Comparison of ENCODE assay signal across 16 cellular contexts in genomic region chr5:146047396-146047795, GRCh38. TPM values are rescaled to one million over a fixed set of nuclear protein-coding genes. Genes with fewer than 3 reads are reported as not detected.
DNase-seq lines count a peak whose midpoint lies in the region; ATAC-seq and TF ChIP-seq lines count a peak whose summit lies in the region.
"Had no signal": no experiment of that assay in that cellular context is flagged by ENCODE, and none has a peak within 500 bp of the region (broad histone marks: within the 10 kb centered on the region; RNA-seq: fewer than 3 reads in every experiment).

No MANE protein-coding gene starts in this region.

- H4K91ac ChIP-seq in IMR-90 (ENCODE audit: insufficient read depth, low read depth, low read length): no peak overlapping the region; the same call in 1 of the 2 replicates

- TF ChIP-seq CTCF in IMR-90 (conservative IDR thresholded peaks at IDR 0.05; ENCODE audit: low read depth, low read length) (no peak), kidney epithelial cell (IDR thresholded peaks at IDR 0.05; ENCODE audit: insufficient read depth, low read length, poor library complexity, severe bottlenecking) (no peak), thyroid gland (IDR thresholded peaks at IDR 0.05) (no peak)

- no peak overlapping the region for H3K4me2 ChIP-seq in IMR-90 (ENCODE audit: low read depth, low read length)

- H3K23ac ChIP-seq in IMR-90 (ENCODE audit: low read depth, low read length): no peak overlapping the region

- no peaks in the 10 kb centered on the region for H3K9me3 ChIP-seq in IMR-90 (ENCODE audit: control insufficient read depth, insufficient read depth, low read length)
- H3K9me3 ChIP-seq in thyroid gland: no peaks in the 10 kb centered on the region

- no peak overlapping the region for H2BK5ac ChIP-seq in IMR-90 (ENCODE audit: low read depth, low read length, poor library complexity, severe bottlenecking)

- CTCF ChIA-PET in IMR-90 (lab: Yijun Ruan, JAX): interaction anchor here (1.2 kb wide), 1 partner anchor 66 kb away, joined by 4 read pairs; no protein-coding TSS in a partner anchor
- CTCF ChIA-PET in HEK293T (lab: Yijun Ruan, JAX): interaction anchor here (0.6 to 1.1 kb wide), 3 partner anchors 135 to 554 kb away, joined by 5 read pairs; partner anchors contain the start of gene LARS1

- H3K36me3 ChIP-seq in IMR-90 (ENCODE audit: control insufficient read depth, insufficient read depth, low read length): no peaks in the 10 kb centered on the region
- H3K36me3 ChIP-seq in kidney epithelial cell (ENCODE audit: control insufficient read depth, insufficient read depth, low read length): no peaks in the 10 kb centered on the region
- no peaks in the 10 kb centered on the region for H3K36me3 ChIP-seq in thyroid gland
- H3K36me3 ChIP-seq: brain microvascular endothelial cell had no signal

- no peak overlapping the region; the same call in 1 of the 2 replicates for H2BK120ac ChIP-seq in IMR-90 (ENCODE audit: low read depth, low read length)

- H2BK15ac ChIP-seq in IMR-90 (ENCODE audit: low read depth, low read length): no peak overlapping the region

- TF ChIP-seq POLR2A in IMR-90 (IDR thresholded peaks at IDR 0.05; ENCODE audit: low read depth, low read length): no peak
- TF ChIP-seq POLR2A in thyroid gland (IDR thresholded peaks at IDR 0.05): no peak

- POLR2A ChIA-PET in IMR-90 (lab: Charles Lee; ENCODE audit: unreplicated experiment) (interaction anchor here (0.7 kb wide), 1 partner anchor 1443 kb away, joined by 3 read pairs; no protein-coding TSS in a partner anchor), HEK293T (lab: Yijun Ruan, JAX) (no interaction called here)

- H3K4me1 ChIP-seq in IMR-90 (ENCODE audit: control insufficient read depth, insufficient read depth, low read length): peaks cover 4% of the 10 kb centered on the region
- peaks cover 19 to 40% of the 10 kb centered on the region in 2 donors for H3K4me1 ChIP-seq in thyroid gland

- H4K5ac ChIP-seq in IMR-90 (ENCODE audit: low read depth, low read length): no peak overlapping the region

- H3K4ac ChIP-seq in IMR-90 (ENCODE audit: low read depth, low read length): no peak overlapping the region; the same call in 1 of the 2 replicates

- H3K56ac ChIP-seq in IMR-90 (ENCODE audit: extremely low read depth, insufficient read depth, low read length): no peak overlapping the region

- H3K27ac ChIP-seq in IMR-90 (ENCODE audit: insufficient read depth, low read length) (no peak overlapping the region), thyroid gland (peak overlapping the region; percentile 79 to 95 (median 87))
- H3K27ac ChIP-seq: brain microvascular endothelial cell had no signal

- H2AK9ac ChIP-seq in IMR-90 (replicated peaks; ENCODE audit: low read depth, low read length, poor library complexity): peak overlapping the region; percentile 7

- H3K27me3 ChIP-seq in IMR-90 (ENCODE audit: control insufficient read depth, insufficient read depth, low read length): no peaks in the 10 kb centered on the region
- no peaks in the 10 kb centered on the region for H3K27me3 ChIP-seq in kidney epithelial cell (ENCODE audit: control insufficient read depth, insufficient read depth, low read length)
- no peaks in the 10 kb centered on the region for H3K27me3 ChIP-seq in thyroid gland
- H3K27me3 ChIP-seq: brain microvascular endothelial cell had no signal

- H3K9me1 ChIP-seq in IMR-90 (ENCODE audit: insufficient read depth, low read length): peaks cover 4% of the 10 kb centered on the region; the same call in 1 of the 2 replicates

- no peaks in the 10 kb centered on the region for H3K79me1 ChIP-seq in IMR-90 (ENCODE audit: low read depth in 1 of 2, low read length in 2 of 2)

- in situ Hi-C loops in IMR-90 (cut with MboI; ENCODE audit: low sequenced_read_pairs): no loop called here

- dilution Hi-C loops in IMR-90 (cut with HindIII; ENCODE audit: low sequenced_read_pairs, unreplicated experiment): no loop called here

- H3K18ac ChIP-seq in IMR-90 (ENCODE audit: low read depth, low read length): no peak overlapping the region

- no peak overlapping the region for H2AK5ac ChIP-seq in IMR-90 (ENCODE audit: low read depth, low read length)

- H3K4me3 ChIP-seq in IMR-90 (ENCODE audit: insufficient read depth, low read depth, low read length): no peak overlapping the region
- H3K4me3 ChIP-seq in kidney epithelial cell (ENCODE audit: low read depth, low read length): no peak overlapping the region
- H3K4me3 ChIP-seq in thyroid gland (replicated peaks in 1 of 3): no peak overlapping the region

- intact Hi-C loops in IMR-90 (cut with micrococcal nuclease) (loop anchor here (5.0 kb wide), 3 partner anchors 105 to 700 kb away; no protein-coding TSS in a partner anchor), thyroid gland (cut with DNase I) (no loop called here)

- TF ChIP-seq RAD21 in IMR-90 (IDR thresholded peaks at IDR 0.05; ENCODE audit: low read length): no peak

- H4K20me1 ChIP-seq in IMR-90 (ENCODE audit: insufficient read depth, low read length): no peaks in the 10 kb centered on the region

- H4K8ac ChIP-seq in IMR-90 (ENCODE audit: low read depth in 2 of 2, low read length in 2 of 2): no peak overlapping the region

- DNase-seq in IMR-90: no peak
- DNase-seq in RPMI7951 (ENCODE audit: low read depth): peak; percentile 56
- peak; percentile 38 for DNase-seq in kidney epithelial cell (ENCODE audit: low read depth)
- peak; percentile 69 to 79 for DNase-seq in thyroid gland
- DNase-seq in HEK293T (ENCODE audit: extremely low spot score): no peak
- no peak for DNase-seq in activated CD4-positive, alpha-beta T cell treated with anti-CD3 and anti-CD28 coated beads, Interleukin-2, amount 50 U/mL, for 48 hours
- no peak for DNase-seq in cerebellar nuclear complex (lab: John Stamatoyannopoulos, UW)
- DNase-seq: activated CD4-positive, alpha-beta T cell treated with anti-CD3 and anti-CD28 coated beads for 36 hours; activated naive CD4-positive, alpha-beta T cell treated with anti-CD3 and anti-CD28 coated beads for 36 hours; brain microvascular endothelial cell; hypothalamus; stimulated activated CD4-positive, alpha-beta T cell treated with anti-CD3 and anti-CD28 coated beads, Interleukin-1b, Interleukin-23, amount 100 ng/mL, for 48 hours had no signal

- 90% methylated on average over 2 of the region's 4 CpGs; no CpG with 5 or more reads in 1 of the 2 experiments for WGBS in IMR-90 (ENCODE audit: extremely low coverage in 2 of 2, insufficient read length in 1 of 2), 2 experiments
- WGBS in thyroid gland, 2 donors: 42 to 48% methylated on average over 4 of the region's 4 CpGs

- no TSS peak for BruUV-seq in IMR-90 (replicated peaks; lab: Mats Ljungman, UMichigan)

- H2AFZ ChIP-seq in IMR-90 (replicated peaks; ENCODE audit: low read length, poor library complexity): no peak overlapping the region

- no peak overlapping the region for H3K14ac ChIP-seq in IMR-90 (replicated peaks; ENCODE audit: low read depth, low read length)

- no peak for ATAC-seq in IMR-90 (ENCODE audit: low read depth)
- ATAC-seq: activated CD4-positive, alpha-beta T cell treated with anti-CD3 and anti-CD28 coated beads for 36 hours; natural killer cell treated with Interleukin-12 subunit alpha and Interleukin-12 subunit beta and Interleukin-15 and Interleukin-18, amount 100 ng/mL, for 72 hours had no signal

- no peak overlapping the region for H2BK20ac ChIP-seq in IMR-90 (ENCODE audit: low read depth, low read length)

- no peak overlapping the region for H3K9ac ChIP-seq in IMR-90 (ENCODE audit: low read depth, low read length)

TF ChIP-seq in IMR-90, 13 proteins besides CTCF, POLR2A, EP300 and RAD21 (continues in another document):
- no peak for TF ChIP-seq NFE2L2 (IDR thresholded peaks at IDR 0.05; ENCODE audit: low read depth, low read length)
- TF ChIP-seq MAFK (IDR thresholded peaks at IDR 0.05; ENCODE audit: low read depth, low read length): no peak
- TF ChIP-seq MXI1 (IDR thresholded peaks at IDR 0.05; ENCODE audit: borderline replicate concordance, low read depth, low read length): no peak
- TF ChIP-seq CEBPB (IDR thresholded peaks at IDR 0.05; ENCODE audit: low read depth, low read length): no peak
- TF ChIP-seq MAZ (IDR thresholded peaks at IDR 0.05; ENCODE audit: borderline replicate concordance, low read depth, low read length): no peak
- TF ChIP-seq CHD1 (IDR thresholded peaks at IDR 0.05; ENCODE audit: low read depth, low read length): no peak
- no peak for TF ChIP-seq RFX5 (IDR thresholded peaks at IDR 0.05; ENCODE audit: low read depth, low read length)

TF ChIP-seq in HEK293T, 16 proteins besides CTCF, POLR2A, EP300 and RAD21:
- TF ChIP-seq PKNOX1 (IDR thresholded peaks at IDR 0.05) (no peak), FOXM1 (IDR thresholded peaks at IDR 0.05; ENCODE audit: borderline replicate concordance) (no peak), LEF1 (IDR thresholded peaks at IDR 0.05; ENCODE audit: borderline replicate concordance) (no peak), HDGF (IDR thresholded peaks at IDR 0.05; ENCODE audit: borderline replicate concordance) (no peak), FOXA1 (IDR thresholded peaks at IDR 0.05) (no peak), CTBP1 (IDR thresholded peaks at IDR 0.05; ENCODE audit: borderline replicate concordance) (no peak), SP1 (IDR thresholded peaks at IDR 0.05) (no peak), FOXK2 (IDR thresholded peaks at IDR 0.05) (no peak), ARNT (IDR thresholded peaks at IDR 0.05) (no peak), SUZ12 (IDR thresholded peaks at IDR 0.05) (no peak), L3MBTL2 (conservative IDR thresholded peaks at IDR 0.05) (no peak), ZNF384 (IDR thresholded peaks at IDR 0.05) (no peak), ELF4 (IDR thresholded peaks at IDR 0.05) (no peak), NFRKB (IDR thresholded peaks at IDR 0.05) (no peak), TARDBP (IDR thresholded peaks at IDR 0.05) (no peak), BHLHE40 (IDR thresholded peaks at IDR 0.05; ENCODE audit: borderline replicate concordance) (no peak)

RNA-seq across cellular contexts. Expression of gene PLAC8L1, which starts 58.0 kb away (rescaled TPM):
- not detected in 2 replicates for total RNA-seq in IMR-90 (2012; rRNA removed)
- 0.27 TPM in 1 of 2 replicates, not detected in the other for polyA plus RNA-seq in IMR-90 (2012; rRNA removed)
- not detected in 2 replicates for polyA plus RNA-seq in IMR-90 (2012; cell fraction: cytosol; rRNA removed)
- polyA plus RNA-seq in IMR-90 (2012; cell fraction: nucleus; rRNA removed; ENCODE audit: low replicate concordance): 0.48 and 1.4 TPM in 2 replicates
- not detected in 2 replicates for total RNA-seq in RPMI7951 (2014; rRNA removed; shearing (Covaris generic))
- not detected in 2 replicates for total RNA-seq in kidney epithelial cell
- total RNA-seq in thyroid gland: not detected
- total RNA-seq: H1, lower leg skin had no signal
- polyA plus RNA-seq: CD14-positive monocyte had no signal

Comparison
In these comparisons a context has a peak if more than half of its experiments do, and no peak if none do; other contexts are left out.
1. DNase-seq: peak in RPMI7951 (single experiment), kidney epithelial cell (single experiment) and thyroid gland (2 of 2); none in IMR-90 (single experiment), HEK293T (single experiment), activated CD4-positive, alpha-beta T cell treated with anti-CD3 and anti-CD28 coated beads, Interleukin-2, amount 50 U/mL, for 48 hours (0 of 2) and cerebellar nuclear complex (0 of 2).